ENCODE assay signal across 18 cellular contexts in the genomic region with DNA sequence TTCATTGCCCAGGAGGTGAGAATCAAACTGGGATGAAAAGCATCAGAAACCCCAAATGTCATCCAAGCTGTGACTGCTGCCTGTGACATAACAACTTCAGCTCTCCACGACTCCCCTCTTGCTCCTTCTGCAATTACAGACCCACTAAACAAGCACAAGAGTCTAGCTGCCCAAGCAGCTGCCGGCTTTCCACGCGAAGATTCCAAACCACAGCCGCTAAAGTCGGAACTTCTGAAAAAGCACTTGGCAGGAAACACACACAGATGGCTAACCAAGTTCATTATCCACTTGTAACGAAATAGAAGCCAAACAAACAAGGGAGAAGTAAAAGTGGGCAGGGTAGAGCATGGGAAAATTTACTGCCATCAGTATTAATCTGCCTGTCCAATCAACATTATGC.
DNase-seq lines count a peak whose midpoint lies in the region; ATAC-seq and TF ChIP-seq lines count a peak whose summit lies in the region.
"Had no signal": no experiment of that assay in that cellular context is flagged by ENCODE, and none has a peak within 500 bp of the region (broad histone marks: within the 10 kb centered on the region; RNA-seq: fewer than 3 reads in every experiment).

No MANE protein-coding gene starts in this region.

- H3K79me1 ChIP-seq in trophoblast cell (ENCODE audit: low read length), result no peaks in the 10 kb centered on the region

- no peak overlapping the region for H2BK120ac ChIP-seq in trophoblast cell (ENCODE audit: insufficient read depth, low read length, poor library complexity)

- no peak overlapping the region for H3K14ac ChIP-seq in trophoblast cell (ENCODE audit: low read length)

- peak in 2 of 4 donors; percentile 10 to 68 for ATAC-seq in heart left ventricle
- ATAC-seq in GM18498 (IDR thresholded peaks at IDR 0.05; ENCODE audit: unreplicated experiment), result no peak
- ATAC-seq: activated naive CD8-positive, alpha-beta T cell treated with anti-CD3 and anti-CD28 coated beads, Interleukin-2, amount 50 U/mL, for 24 hours; HCT116; T-cell had no signal

- H4K91ac ChIP-seq in trophoblast cell (ENCODE audit: low read depth, low read length), result no peak overlapping the region

- intact Hi-C loops in heart left ventricle (cut with DNase I) (no loop called here), left ventricle myocardium inferior (cut with micrococcal nuclease) (no loop called here)

- H2AFZ ChIP-seq in trophoblast cell (ENCODE audit: insufficient read depth, low read length, poor library complexity), result no peak overlapping the region

- peak in 3 of 5 donors; percentile 32 to 39 (median 38) for DNase-seq in heart left ventricle
- no peak for DNase-seq in left ventricle myocardium inferior
- peak; percentile 62 for DNase-seq in NCI-H2171 (lab: John Stamatoyannopoulos, UW)
- peak; percentile 60 for DNase-seq in astrocyte of the spinal cord (ENCODE audit: low read depth, low spot score)
- no peak for DNase-seq in putamen (ENCODE audit: low spot score)
- no peak for DNase-seq in stimulated activated CD4-positive, alpha-beta T cell treated with anti-CD3 and anti-CD28 coated beads, Interleukin-12 subunit alpha, Interleukin-12 subunit beta, amount 100 ng/mL, for 4 hours
- no peak for DNase-seq in trophoblast cell
- DNase-seq: activated CD4-positive, alpha-beta T cell treated with anti-CD3 and anti-CD28 coated beads for 48 hours; activated naive CD8-positive, alpha-beta T cell treated with anti-CD3 and anti-CD28 coated beads, Interleukin-2, amount 50 U/mL, for 24 hours; CD4-positive, CD25-positive, alpha-beta regulatory T cell; DND-41; foreskin fibroblast; NCI-H2081 treated with DMSO at 0.1 percent for 48 hours; stimulated activated CD4-positive, alpha-beta T cell treated with anti-CD3 and anti-CD28 coated beads, Interleukin-4, amount 100 ng/mL, for 4 hours; T-cell had no signal

- in situ Hi-C loops in astrocyte of the spinal cord (cut with HindIII; ENCODE audit: low sequenced_read_pairs), result no loop called here

- no peak overlapping the region for H2BK5ac ChIP-seq in trophoblast cell (ENCODE audit: low read depth, low read length, poor library complexity)

- no peak for TF ChIP-seq POLR2A in heart left ventricle (IDR thresholded peaks at IDR 0.05)

- TF ChIP-seq CTCF in heart left ventricle (IDR thresholded peaks at IDR 0.05) (no peak), left ventricle myocardium inferior (IDR thresholded peaks at IDR 0.05; ENCODE audit: borderline replicate concordance) (no peak), astrocyte of the spinal cord (IDR thresholded peaks at IDR 0.05; ENCODE audit: low read depth, low read length) (no peak)

- H3K4ac ChIP-seq in trophoblast cell (ENCODE audit: low read depth, low read length), result no peak overlapping the region

- 43 to 51% (median 48%) methylated on average over 7 of the region's 7 CpGs for WGBS in heart left ventricle, 4 donors
- WGBS in trophoblast cell (ENCODE audit: extremely low coverage, insufficient coverage, insufficient read length), result no CpG with 5 or more reads among the region's 7 CpGs

- H3K9ac ChIP-seq in trophoblast cell (ENCODE audit: low read length), result no peak overlapping the region

- H2AK5ac ChIP-seq in trophoblast cell (ENCODE audit: low read length), result no peak overlapping the region

- no peak overlapping the region for H3K27ac ChIP-seq in heart left ventricle
- no peak overlapping the region for H3K27ac ChIP-seq in left ventricle myocardium inferior (replicated peaks)
- no peak overlapping the region for H3K27ac ChIP-seq in trophoblast cell (ENCODE audit: low read depth, low read length)
- H3K27ac ChIP-seq: dorsolateral prefrontal cortex had no signal

- H3K27me3 ChIP-seq in heart left ventricle (peaks cover 0 to 6% (median 3%) of the 10 kb centered on the region in 9 donors), left ventricle myocardium inferior (ENCODE audit: low read depth) (peaks cover 36% of the 10 kb centered on the region), trophoblast cell (ENCODE audit: insufficient read depth, low read length) (no peaks in the 10 kb centered on the region)

- no peak overlapping the region for H4K12ac ChIP-seq in trophoblast cell (ENCODE audit: low read depth, low read length)

- no peak overlapping the region for H3K23ac ChIP-seq in trophoblast cell (ENCODE audit: low read length)

- H3K79me2 ChIP-seq in trophoblast cell (ENCODE audit: control insufficient read depth, insufficient read depth, low read length, poor library complexity), result no peaks in the 10 kb centered on the region

- peaks cover 0 to 9% (median 0%) of the 10 kb centered on the region in 12 donors for H3K4me1 ChIP-seq in heart left ventricle
- H3K4me1 ChIP-seq in left ventricle myocardium inferior, result no peaks in the 10 kb centered on the region
- H3K4me1 ChIP-seq in trophoblast cell (ENCODE audit: control insufficient read depth in 1 of 2, insufficient read depth in 2 of 2, low read length in 2 of 2), result no peaks in the 10 kb centered on the region

- no peak overlapping the region for H2BK12ac ChIP-seq in trophoblast cell (ENCODE audit: low read length)

- H3K18ac ChIP-seq in trophoblast cell (ENCODE audit: low read length), result no peak overlapping the region

- H3K4me3 ChIP-seq in heart left ventricle (no peak overlapping the region), left ventricle myocardium inferior (no peak overlapping the region), astrocyte of the spinal cord (ENCODE audit: low read depth, low read length) (no peak overlapping the region), trophoblast cell (ENCODE audit: low read depth, low read length) (no peak overlapping the region)
- H3K4me3 ChIP-seq: dorsolateral prefrontal cortex had no signal

- no peaks in the 10 kb centered on the region for H3K36me3 ChIP-seq in heart left ventricle
- no peaks in the 10 kb centered on the region for H3K36me3 ChIP-seq in left ventricle myocardium inferior
- H3K36me3 ChIP-seq in trophoblast cell (ENCODE audit: control insufficient read depth in 1 of 2, insufficient read depth in 2 of 2, low read length in 2 of 2), result no peaks in the 10 kb centered on the region

- H3K4me2 ChIP-seq in trophoblast cell (ENCODE audit: low read length), result no peak overlapping the region

- H3K9me3 ChIP-seq in heart left ventricle, result peaks cover 0 to 2% (median 0%) of the 10 kb centered on the region in 12 donors
- H3K9me3 ChIP-seq in left ventricle myocardium inferior (replicated peaks), result no peaks in the 10 kb centered on the region
- peaks cover 10% of the 10 kb centered on the region for H3K9me3 ChIP-seq in trophoblast cell (ENCODE audit: insufficient read depth, low read depth, low read length)

- H4K8ac ChIP-seq in trophoblast cell (ENCODE audit: low read depth, low read length), result no peak overlapping the region

Comparison
In these comparisons a context has a peak if more than half of its experiments do, and no peak if none do; other contexts are left out.
1. DNase-seq: peak in heart left ventricle (3 of 5), NCI-H2171 (single experiment) and astrocyte of the spinal cord (single experiment); none in left ventricle myocardium inferior (single experiment), putamen (single experiment), stimulated activated CD4-positive, alpha-beta T cell treated with anti-CD3 and anti-CD28 coated beads, Interleukin-12 subunit alpha, Interleukin-12 subunit beta, amount 100 ng/mL, for 4 hours (single experiment) and trophoblast cell (0 of 2).